Comparison of ENCODE assay signal across 1 cellular context in the genomic region with DNA sequence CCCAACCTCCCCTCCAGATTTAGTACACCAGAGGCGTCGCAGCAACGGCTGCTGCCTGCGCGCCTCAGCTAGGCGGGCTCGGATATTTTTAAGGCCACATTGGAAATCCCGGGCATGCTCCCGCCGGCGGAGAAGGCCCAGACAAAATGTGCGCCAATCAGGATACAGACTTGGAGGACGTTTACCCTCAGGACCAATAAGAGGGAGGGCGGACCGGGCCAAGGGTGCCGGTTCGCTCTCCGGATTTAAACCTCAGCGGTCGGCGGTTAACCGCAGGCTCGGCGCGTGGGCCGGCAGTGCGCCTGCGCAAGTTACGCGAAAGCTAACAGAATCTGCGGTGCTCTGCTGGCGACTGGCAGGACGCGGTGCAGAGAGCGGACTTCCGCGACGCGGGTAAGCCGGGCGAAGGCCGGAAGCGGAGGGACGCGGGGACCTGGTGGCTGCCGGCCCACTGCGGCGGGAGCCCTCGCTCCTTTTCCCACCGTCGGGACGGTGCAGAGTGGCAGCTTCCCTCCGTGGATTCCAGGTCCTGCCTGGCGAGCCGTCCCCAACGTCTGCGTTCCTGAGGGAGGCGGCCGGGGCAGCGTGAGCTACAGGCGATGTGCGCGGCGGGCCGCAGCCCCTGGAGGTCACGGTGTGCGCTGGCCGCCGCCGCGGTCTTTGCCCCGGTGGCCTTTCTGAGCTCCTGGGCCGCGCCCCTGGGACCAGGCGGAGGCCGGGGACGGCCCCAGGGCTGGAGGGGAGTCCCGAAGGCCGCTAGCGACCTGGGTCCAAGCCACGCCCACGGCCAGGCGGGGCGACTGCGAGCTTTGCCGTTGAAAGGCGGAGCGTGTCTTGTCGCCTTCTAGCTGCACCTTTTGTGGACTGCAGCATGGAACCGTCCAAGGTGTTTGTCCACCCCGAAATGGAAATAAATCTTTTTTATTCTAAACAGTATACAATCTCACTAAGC.
A peak's percentile ranks its signal among the peaks of the same experiment; 100 is the strongest.
TF ChIP-seq lines count a peak whose summit lies in the region.

A gene with protein sequence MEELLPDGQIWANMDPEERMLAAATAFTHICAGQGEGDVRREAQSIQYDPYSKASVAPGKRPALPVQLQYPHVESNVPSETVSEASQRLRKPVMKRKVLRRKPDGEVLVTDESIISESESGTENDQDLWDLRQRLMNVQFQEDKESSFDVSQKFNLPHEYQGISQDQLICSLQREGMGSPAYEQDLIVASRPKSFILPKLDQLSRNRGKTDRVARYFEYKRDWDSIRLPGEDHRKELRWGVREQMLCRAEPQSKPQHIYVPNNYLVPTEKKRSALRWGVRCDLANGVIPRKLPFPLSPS (plus strand): TSS at position 296 of the 952 bp plus-strand sequence. CDS start 11,701 bp downstream, outside the sequence.

TF ChIP-seq in H1, 55 proteins besides CTCF, POLR2A, EP300 and RAD21 (continued from another document):
- TF ChIP-seq, protein P1, sequence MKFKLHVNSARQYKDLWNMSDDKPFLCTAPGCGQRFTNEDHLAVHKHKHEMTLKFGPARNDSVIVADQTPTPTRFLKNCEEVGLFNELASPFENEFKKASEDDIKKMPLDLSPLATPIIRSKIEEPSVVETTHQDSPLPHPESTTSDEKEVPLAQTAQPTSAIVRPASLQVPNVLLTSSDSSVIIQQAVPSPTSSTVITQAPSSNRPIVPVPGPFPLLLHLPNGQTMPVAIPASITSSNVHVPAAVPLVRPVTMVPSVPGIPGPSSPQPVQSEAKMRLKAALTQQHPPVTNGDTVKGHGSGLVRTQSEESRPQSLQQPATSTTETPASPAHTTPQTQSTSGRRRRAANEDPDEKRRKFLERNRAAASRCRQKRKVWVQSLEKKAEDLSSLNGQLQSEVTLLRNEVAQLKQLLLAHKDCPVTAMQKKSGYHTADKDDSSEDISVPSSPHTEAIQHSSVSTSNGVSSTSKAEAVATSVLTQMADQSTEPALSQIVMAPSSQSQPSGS (IDR thresholded peaks at IDR 0.05; ENCODE audit: low read length) = no peak; the same call in 1 of the 2 replicates
- no peak for TF ChIP-seq HDAC2 (IDR thresholded peaks at IDR 0.05; ENCODE audit: borderline replicate concordance in 1 of 2, low read depth in 2 of 2, low read length in 2 of 2)
- TF ChIP-seq, protein P2, sequence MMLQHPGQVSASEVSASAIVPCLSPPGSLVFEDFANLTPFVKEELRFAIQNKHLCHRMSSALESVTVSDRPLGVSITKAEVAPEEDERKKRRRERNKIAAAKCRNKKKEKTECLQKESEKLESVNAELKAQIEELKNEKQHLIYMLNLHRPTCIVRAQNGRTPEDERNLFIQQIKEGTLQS (IDR thresholded peaks at IDR 0.05; ENCODE audit: insufficient read depth, low read depth, low read length) = no peak
- peak; percentile 74 for TF ChIP-seq NRF1 (IDR thresholded peaks at IDR 0.05; ENCODE audit: low read depth, low read length)
- TF ChIP-seq PHF8 (conservative IDR thresholded peaks at IDR 0.05; ENCODE audit: low read depth, low read length) = peak; percentile 90
- no peak for TF ChIP-seq EZH2 (IDR thresholded peaks at IDR 0.05; ENCODE audit: low read depth, low read length, severe bottlenecking)
- no peak for TF ChIP-seq BRCA1 (IDR thresholded peaks at IDR 0.05; ENCODE audit: low read depth, low read length)
- TF ChIP-seq BACH1 (IDR thresholded peaks at IDR 0.05; ENCODE audit: low read length) = 0 out of 2 replicates have a peak, but pooled peaks have one; percentile 27
- no peak for TF ChIP-seq SIX5 (IDR thresholded peaks at IDR 0.05; ENCODE audit: low read depth, low read length)
- no peak for TF ChIP-seq KDM5A (IDR thresholded peaks at IDR 0.05; ENCODE audit: low read length)
- no peak for TF ChIP-seq CTBP2 (IDR thresholded peaks at IDR 0.05; ENCODE audit: borderline replicate concordance, insufficient read depth, insufficient read length, low read length)
- no peak for TF ChIP-seq GTF2F1 (IDR thresholded peaks at IDR 0.05; ENCODE audit: borderline replicate concordance, low read depth, low read length)
- TF ChIP-seq NANOG (IDR thresholded peaks at IDR 0.05; ENCODE audit: insufficient read depth, low read depth, low read length, poor library complexity, severe bottlenecking) = peak; percentile 30
- TF ChIP-seq TCF12 (IDR thresholded peaks at IDR 0.05; ENCODE audit: low read depth, low read length) = 0 out of 2 replicates have a peak, but pooled peaks have one; percentile 52
- no peak for TF ChIP-seq JUND (IDR thresholded peaks at IDR 0.05; ENCODE audit: low read length)
- TF ChIP-seq SP1 (IDR thresholded peaks at IDR 0.05; ENCODE audit: low read depth, low read length) = peak; percentile 87
- TF ChIP-seq SRF (IDR thresholded peaks at IDR 0.05; ENCODE audit: low read depth, low read length) = no peak
- TF ChIP-seq, protein P3, sequence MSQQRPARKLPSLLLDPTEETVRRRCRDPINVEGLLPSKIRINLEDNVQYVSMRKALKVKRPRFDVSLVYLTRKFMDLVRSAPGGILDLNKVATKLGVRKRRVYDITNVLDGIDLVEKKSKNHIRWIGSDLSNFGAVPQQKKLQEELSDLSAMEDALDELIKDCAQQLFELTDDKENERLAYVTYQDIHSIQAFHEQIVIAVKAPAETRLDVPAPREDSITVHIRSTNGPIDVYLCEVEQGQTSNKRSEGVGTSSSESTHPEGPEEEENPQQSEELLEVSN (IDR thresholded peaks at IDR 0.05) = peak; percentile 98
- no peak for TF ChIP-seq CBX8 (IDR thresholded peaks at IDR 0.05; ENCODE audit: borderline replicate concordance, low read depth, low read length)
- TF ChIP-seq SIN3A (conservative IDR thresholded peaks at IDR 0.05 in 1 of 2, IDR thresholded peaks at IDR 0.05 in 1 of 2; ENCODE audit: low read depth in 1 of 2, low read length in 2 of 2) = no peak
- peak; percentile 36; the same call in 1 of the 2 replicates for TF ChIP-seq CHD2 (IDR thresholded peaks at IDR 0.05; ENCODE audit: low read length)
- peak; percentile 99 for TF ChIP-seq KDM4A (IDR thresholded peaks at IDR 0.05; ENCODE audit: low read depth, low read length, severe bottlenecking)
- no peak for TF ChIP-seq SP2 (IDR thresholded peaks at IDR 0.05; ENCODE audit: low read length)
- peak; percentile 44; the same call in 1 of the 2 replicates for TF ChIP-seq EGR1 (IDR thresholded peaks at IDR 0.05; ENCODE audit: borderline replicate concordance, low read depth, low read length)
- no peak for TF ChIP-seq SAP30 (IDR thresholded peaks at IDR 0.05; ENCODE audit: insufficient read depth, insufficient replicate concordance, low read length)
- no peak for TF ChIP-seq TEAD4 (IDR thresholded peaks at IDR 0.05; ENCODE audit: low read depth, low read length)
- no peak for TF ChIP-seq MAFK (IDR thresholded peaks at IDR 0.05; ENCODE audit: low read depth, low read length)
- TF ChIP-seq RBBP5 (IDR thresholded peaks at IDR 0.05; ENCODE audit: borderline replicate concordance, low read depth, low read length) = peak; percentile 93
- peak; percentile 79 for TF ChIP-seq ASH2L (IDR thresholded peaks at IDR 0.05; ENCODE audit: low read length)
- TF ChIP-seq POLR2AphosphoS5 (IDR thresholded peaks at IDR 0.05; ENCODE audit: low read depth, low read length) = peak; percentile 71
- TF ChIP-seq TAF1 (IDR thresholded peaks at IDR 0.05; ENCODE audit: low read depth, low read length) = peak; percentile 72
- TF ChIP-seq, protein P4, sequence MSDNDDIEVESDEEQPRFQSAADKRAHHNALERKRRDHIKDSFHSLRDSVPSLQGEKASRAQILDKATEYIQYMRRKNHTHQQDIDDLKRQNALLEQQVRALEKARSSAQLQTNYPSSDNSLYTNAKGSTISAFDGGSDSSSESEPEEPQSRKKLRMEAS (IDR thresholded peaks at IDR 0.05) = peak; percentile 97
- TF ChIP-seq HDAC6 (IDR thresholded peaks at IDR 0.05; ENCODE audit: low read depth, low read length) = no peak
- peak; percentile 35; the same call in 1 of the 2 replicates for TF ChIP-seq TBP (IDR thresholded peaks at IDR 0.05; ENCODE audit: low read depth, low read length)
- peak; percentile 46; the same call in 1 of the 2 replicates for TF ChIP-seq CREB1 (IDR thresholded peaks at IDR 0.05)
- TF ChIP-seq JUN (IDR thresholded peaks at IDR 0.05; ENCODE audit: low read depth, low read length) = no peak
- TF ChIP-seq SUZ12 (IDR thresholded peaks at IDR 0.05; ENCODE audit: low read length) = no peak
